Comparison of ENCODE assay signal across 8 cellular contexts in genomic region chr10:47165711-47166404, GRCh38.
DNase-seq lines count a peak whose midpoint lies in the region; ATAC-seq, FAIRE-seq and TF ChIP-seq lines count a peak whose summit lies in the region.

No MANE protein-coding gene starts in this region.

- H3K9ac ChIP-seq in IMR-90 (ENCODE audit: low read depth, low read length): peak overlapping the region; percentile 63
- H3K9ac ChIP-seq in H1 (replicated peaks in 1 of 4; ENCODE audit: extremely low read depth in 1 of 4, low read depth in 3 of 4, low read length in 3 of 4): no peak overlapping the region

- H3K9me3 Mint-ChIP-seq in activated CD8-positive, alpha-beta T cell treated with anti-CD3 and anti-CD28 coated beads for 36 hours: peaks cover 6% of the 10 kb centered on the region
- peaks cover 0 to 23% (median 6%) of the 10 kb centered on the region in 7 donors for H3K9me3 Mint-ChIP-seq in naive B cell

- H3K36me3 Mint-ChIP-seq in activated CD8-positive, alpha-beta T cell treated with anti-CD3 and anti-CD28 coated beads for 36 hours (ENCODE audit: low read depth): peaks cover 8% of the 10 kb centered on the region
- peaks cover 0 to 4% of the 10 kb centered on the region in 2 donors for H3K36me3 Mint-ChIP-seq in naive B cell

- H4K8ac ChIP-seq in IMR-90 (ENCODE audit: low read depth in 2 of 2, low read length in 2 of 2) (peak overlapping the region; percentile 45 to 96), H1 (ENCODE audit: extremely low read depth, insufficient read depth, low read length) (peak overlapping the region; percentile 82; the same call in 1 of the 2 replicates)

- H2BK15ac ChIP-seq in IMR-90 (ENCODE audit: low read depth, low read length) (peak overlapping the region; percentile 64; the same call in 2 of the 3 replicates), H1 (ENCODE audit: low read length) (no peak overlapping the region)

- WGBS in IMR-90 (ENCODE audit: extremely low coverage in 2 of 2, insufficient read length in 1 of 2), 2 experiments: 8% methylated on average over 2 of the region's 26 CpGs; no CpG with 5 or more reads in 1 of the 2 experiments
- 90% methylated on average over 24 of the region's 26 CpGs; no CpG with 5 or more reads in 1 of the 2 experiments for WGBS in H1 (ENCODE audit: extremely low coverage in 1 of 2, insufficient coverage in 1 of 2, insufficient read length in 1 of 2, insufficient replicate concordance in 2 of 2, low coverage in 1 of 2, low lambda C conversion rate in 2 of 2, missing lambda C conversion rate in 1 of 2), 2 experiments
- WGBS in thyroid gland, 2 donors: 9 to 12% methylated on average over 22 to 26 of the region's 26 CpGs

- FAIRE-seq in H1 (lab: Jason Lieb, UNC): no peak

- no peak overlapping the region for H3K4me3 ChIP-seq in IMR-90 (ENCODE audit: insufficient read depth, low read depth, low read length)
- H3K4me3 ChIP-seq in H1 (ENCODE audit: extremely low read depth in 1 of 4, insufficient read depth in 2 of 4, low read depth in 3 of 4, low read length in 4 of 4): no peak overlapping the region
- H3K4me3 ChIP-seq in thyroid gland (replicated peaks in 1 of 3): peak overlapping the region in 1 of 3 donors; percentile 25
- H3K4me3 ChIP-seq in HAP-1: no peak overlapping the region

- H3K9me3 ChIP-seq in IMR-90 (ENCODE audit: control insufficient read depth, insufficient read depth, low read length): no peaks in the 10 kb centered on the region
- H3K9me3 ChIP-seq in H1 (ENCODE audit: insufficient read depth in 2 of 2, low read depth in 1 of 2, low read length in 1 of 2): peaks cover 5 to 11% of the 10 kb centered on the region in 2 experiments; a peak in 2 of 4 replicates
- no peaks in the 10 kb centered on the region for H3K9me3 ChIP-seq in thyroid gland
- no peaks in the 10 kb centered on the region for H3K9me3 ChIP-seq in HAP-1

- BruUV-seq in IMR-90 (replicated peaks; lab: Mats Ljungman, UMichigan): no TSS peak

- CTCF ChIA-PET in IMR-90 (lab: Yijun Ruan, JAX) (interaction anchor here (1.1 kb wide), 2 partner anchors 29 to 118 kb away, joined by 3 to 6 read pairs; no protein-coding TSS in a partner anchor), H1 (lab: Charles Lee; ENCODE audit: partially characterized antibody) (interaction anchor here (1.0 to 1.6 kb wide), 4 partner anchors 12 to 285 kb away, joined by 3 to 5 read pairs (median 4); no protein-coding TSS in a partner anchor)
- CTCF ChIA-PET in activated CD8-positive, alpha-beta T cell treated with anti-CD3 and anti-CD28 coated beads for 36 hours (lab: Charles Lee): interaction anchor here (1.1 to 3.0 kb wide), 4 partner anchors 13 to 141 kb away, joined by 3 to 15 read pairs (median 7); no protein-coding TSS in a partner anchor

- no peak overlapping the region for H2BK12ac ChIP-seq in H1 (ENCODE audit: low read depth, low read length)

- H3K27ac Mint-ChIP-seq in activated CD8-positive, alpha-beta T cell treated with anti-CD3 and anti-CD28 coated beads for 36 hours: peak overlapping the region; percentile 89
- peak overlapping the region; percentile 27 to 97 (median 89) for H3K27ac Mint-ChIP-seq in naive B cell

- H3K36me3 ChIP-seq in IMR-90 (ENCODE audit: control insufficient read depth, insufficient read depth, low read length): no peaks in the 10 kb centered on the region
- H3K36me3 ChIP-seq in H1 (ENCODE audit: control insufficient read depth in 2 of 4, insufficient read depth in 4 of 4, low read length in 3 of 4): no peaks in the 10 kb centered on the region
- no peaks in the 10 kb centered on the region for H3K36me3 ChIP-seq in thyroid gland
- H3K36me3 ChIP-seq in HAP-1 (replicated peaks): no peaks in the 10 kb centered on the region

- no peak for TF ChIP-seq EP300 in H1 (IDR thresholded peaks at IDR 0.05; ENCODE audit: borderline replicate concordance in 1 of 2, low read depth in 2 of 2, low read length in 2 of 2)

- H3K27ac ChIP-seq in IMR-90 (ENCODE audit: insufficient read depth, low read length) (peak overlapping the region; percentile 97), H1 (ENCODE audit: low read depth, low read length) (no peak overlapping the region), thyroid gland (peak overlapping the region in 2 of 3 donors; percentile 18 to 49)

- peak overlapping the region; percentile 69 for H3K4me3 Mint-ChIP-seq in activated CD8-positive, alpha-beta T cell treated with anti-CD3 and anti-CD28 coated beads for 36 hours
- peak overlapping the region; percentile 82 to 94 (median 90) for H3K4me3 Mint-ChIP-seq in naive B cell

- peak; percentile 73 for ATAC-seq in IMR-90 (ENCODE audit: low read depth)
- ATAC-seq in activated CD8-positive, alpha-beta T cell treated with anti-CD3 and anti-CD28 coated beads for 36 hours: peak; percentile 78
- peak; percentile 81 to 86 for ATAC-seq in naive B cell (ENCODE audit: low read depth in 2 of 2)
- ATAC-seq in GM18907 (IDR thresholded peaks at IDR 0.05; ENCODE audit: unreplicated experiment): no peak
- no peak for ATAC-seq in GM21526 (IDR thresholded peaks at IDR 0.05; ENCODE audit: low FRiP score, unreplicated experiment)

- H3K4ac ChIP-seq in IMR-90 (ENCODE audit: low read depth, low read length): peak overlapping the region; percentile 91
- no peak overlapping the region for H3K4ac ChIP-seq in H1 (replicated peaks; ENCODE audit: insufficient read length, low read depth, low read length)

- peak; percentile 19; the same call in 1 of the 2 replicates for TF ChIP-seq RAD21 in IMR-90 (IDR thresholded peaks at IDR 0.05; ENCODE audit: low read length)
- no peak for TF ChIP-seq RAD21 in H1 (IDR thresholded peaks at IDR 0.05 in 1 of 2, conservative IDR thresholded peaks at IDR 0.05 in 1 of 2; ENCODE audit: low read depth in 2 of 2, low read length in 2 of 2)

- H4K5ac ChIP-seq in IMR-90 (ENCODE audit: low read depth, low read length) (peak overlapping the region; percentile 76), H1 (ENCODE audit: insufficient read length, low read depth, low read length) (no peak overlapping the region)

- intact Hi-C loops in IMR-90 (cut with micrococcal nuclease) (loop anchor here (2.0 kb wide), 1 partner anchor 29 kb away; no protein-coding TSS in a partner anchor), thyroid gland (cut with DNase I) (no loop called here)
- intact Hi-C loops in activated CD8-positive, alpha-beta T cell treated with anti-CD3 and anti-CD28 coated beads for 36 hours (cut with micrococcal nuclease): no loop called here

- dilution Hi-C loops in IMR-90 (cut with HindIII; ENCODE audit: low sequenced_read_pairs, unreplicated experiment): no loop called here

- peak; percentile 80 for DNase-seq in IMR-90
- DNase-seq in activated CD8-positive, alpha-beta T cell treated with anti-CD3 and anti-CD28 coated beads for 36 hours: peak; percentile 59
- no peak for DNase-seq in H1 (ENCODE audit: low read depth in 1 of 2, low spot score in 2 of 2)
- DNase-seq in naive B cell: peak; percentile 26
- peak; percentile 47 to 56 for DNase-seq in thyroid gland
- DNase-seq in HAP-1 (ENCODE audit: low spot score in 2 of 2): no peak

- peak overlapping the region; percentile 89 for H2AFZ ChIP-seq in IMR-90 (replicated peaks; ENCODE audit: low read length, poor library complexity)
- H2AFZ ChIP-seq in H1 (ENCODE audit: low read length): no peak overlapping the region

- H4K20me1 ChIP-seq in IMR-90 (ENCODE audit: insufficient read depth, low read length): no peaks in the 10 kb centered on the region
- H4K20me1 ChIP-seq in H1 (replicated peaks in 1 of 2; ENCODE audit: control insufficient read depth in 1 of 2, insufficient read depth in 2 of 2, low read length in 2 of 2): no peaks in the 10 kb centered on the region

- H2BK120ac ChIP-seq in IMR-90 (ENCODE audit: low read depth, low read length) (peak overlapping the region; percentile 95), H1 (replicated peaks; ENCODE audit: low read depth, low read length) (no peak overlapping the region)

- H3K23me2 ChIP-seq in H1 (ENCODE audit: low read depth, low read length): no peaks in the 10 kb centered on the region

- H2BK5ac ChIP-seq in IMR-90 (ENCODE audit: low read depth, low read length, poor library complexity, severe bottlenecking): peak overlapping the region; percentile 92
- no peak overlapping the region for H2BK5ac ChIP-seq in H1 (ENCODE audit: low read depth, low read length)

- peaks cover 0 to 10% of the 10 kb centered on the region in 2 experiments; a peak in 2 of 4 replicates for H3K79me1 ChIP-seq in IMR-90 (ENCODE audit: low read depth in 1 of 2, low read length in 2 of 2)
- no peaks in the 10 kb centered on the region for H3K79me1 ChIP-seq in H1 (ENCODE audit: low read depth, low read length)

- peak overlapping the region; percentile 97 for H3K14ac ChIP-seq in IMR-90 (replicated peaks; ENCODE audit: low read depth, low read length)
- H3K14ac ChIP-seq in H1 (ENCODE audit: insufficient read length): no peak overlapping the region

- H3K27me3 ChIP-seq in IMR-90 (ENCODE audit: control insufficient read depth, insufficient read depth, low read length) (no peaks in the 10 kb centered on the region), H1 (replicated peaks in 1 of 4; ENCODE audit: control insufficient read depth in 3 of 4, extremely low read depth in 1 of 4, insufficient read depth in 3 of 4, low read length in 3 of 4) (no peaks in the 10 kb centered on the region), thyroid gland (no peaks in the 10 kb centered on the region), HAP-1 (ENCODE audit: low read depth) (no peaks in the 10 kb centered on the region)

- H2BK20ac ChIP-seq in IMR-90 (ENCODE audit: low read depth, low read length) (peak overlapping the region; percentile 83), H1 (ENCODE audit: low read length) (no peak overlapping the region)

- peak overlapping the region; percentile 30 for H3K4me2 ChIP-seq in IMR-90 (ENCODE audit: low read depth, low read length)
- H3K4me2 ChIP-seq in H1 (ENCODE audit: insufficient read depth in 1 of 2, low read depth in 2 of 2, low read length in 2 of 2): no peak overlapping the region

- peaks cover 30% of the 10 kb centered on the region for H3K4me1 ChIP-seq in IMR-90 (ENCODE audit: control insufficient read depth, insufficient read depth, low read length)
- H3K4me1 ChIP-seq in H1 (replicated peaks in 1 of 4; ENCODE audit: control insufficient read depth in 3 of 4, insufficient read depth in 4 of 4, low read length in 3 of 4): no peaks in the 10 kb centered on the region; a peak in 1 of 7 replicates
- peaks cover 12 to 19% of the 10 kb centered on the region in 2 donors for H3K4me1 ChIP-seq in thyroid gland
- no peaks in the 10 kb centered on the region for H3K4me1 ChIP-seq in HAP-1

- H4K91ac ChIP-seq in IMR-90 (ENCODE audit: insufficient read depth, low read depth, low read length) (peak overlapping the region; percentile 91), H1 (replicated peaks; ENCODE audit: insufficient read length, low read length) (no peak overlapping the region)

- POLR2A ChIA-PET in IMR-90 (lab: Charles Lee; ENCODE audit: unreplicated experiment) (no interaction called here), H1 (lab: Charles Lee; ENCODE audit: partially characterized antibody) (no interaction called here)
- POLR2A ChIA-PET in activated CD8-positive, alpha-beta T cell treated with anti-CD3 and anti-CD28 coated beads for 36 hours (lab: Charles Lee): interaction anchor here (1.3 to 1.7 kb wide), 3 partner anchors 10 to 107 kb away, joined by 3 to 4 read pairs (median 3); no protein-coding TSS in a partner anchor

- H3K18ac ChIP-seq in IMR-90 (ENCODE audit: low read depth, low read length) (peak overlapping the region; percentile 86), H1 (ENCODE audit: extremely low read depth, low read length) (no peak overlapping the region)

- peaks cover 18% of the 10 kb centered on the region for H3K9me1 ChIP-seq in IMR-90 (ENCODE audit: insufficient read depth, low read length)

- H3K27me3 Mint-ChIP-seq in activated CD8-positive, alpha-beta T cell treated with anti-CD3 and anti-CD28 coated beads for 36 hours: no peaks in the 10 kb centered on the region
- peaks cover 13 to 15% (median 14%) of the 10 kb centered on the region in 3 donors for H3K27me3 Mint-ChIP-seq in naive B cell

- H2AK5ac ChIP-seq in IMR-90 (ENCODE audit: low read depth, low read length) (peak overlapping the region; percentile 80), H1 (ENCODE audit: low read depth, low read length) (no peak overlapping the region)

- H3K4me1 Mint-ChIP-seq in activated CD8-positive, alpha-beta T cell treated with anti-CD3 and anti-CD28 coated beads for 36 hours (ENCODE audit: low read depth): peaks cover 34% of the 10 kb centered on the region
- peaks cover 16 to 23% (median 16%) of the 10 kb centered on the region in 3 donors for H3K4me1 Mint-ChIP-seq in naive B cell

- H3K56ac ChIP-seq in IMR-90 (ENCODE audit: extremely low read depth, insufficient read depth, low read length): peak overlapping the region; percentile 58
- no peak overlapping the region for H3K56ac ChIP-seq in H1 (replicated peaks; ENCODE audit: insufficient read length, low read depth, low read length)

- peak overlapping the region; percentile 30 for H2AK9ac ChIP-seq in IMR-90 (replicated peaks; ENCODE audit: low read depth, low read length, poor library complexity)

- no peaks in the 10 kb centered on the region for H3K79me2 ChIP-seq in H1 (ENCODE audit: control insufficient read depth in 1 of 2, insufficient read depth in 2 of 2, low read length in 2 of 2)

- TF ChIP-seq CTCF in IMR-90 (conservative IDR thresholded peaks at IDR 0.05; ENCODE audit: low read depth, low read length) (no peak), H1 (IDR thresholded peaks at IDR 0.05; ENCODE audit: control extremely low read depth in 1 of 3, insufficient read depth in 1 of 3, low read depth in 1 of 3, low read length in 3 of 3) (no peak), thyroid gland (IDR thresholded peaks at IDR 0.05) (no peak)
- TF ChIP-seq CTCF in activated CD8-positive, alpha-beta T cell treated with anti-CD3 and anti-CD28 coated beads for 36 hours (IDR thresholded peaks at IDR 0.05): no peak

- in situ Hi-C loops in IMR-90 (cut with MboI; ENCODE audit: low sequenced_read_pairs): no loop called here
- in situ Hi-C loops in HAP-1 (cut with MboI; ENCODE audit: low sequenced_read_pairs): no loop called here

- peak overlapping the region; percentile 72 for H3K23ac ChIP-seq in IMR-90 (ENCODE audit: low read depth, low read length)
- no peak overlapping the region for H3K23ac ChIP-seq in H1 (ENCODE audit: insufficient read length)

- 0 out of 2 replicates have a peak, but pooled peaks have one; percentile 33 for TF ChIP-seq POLR2A in IMR-90 (IDR thresholded peaks at IDR 0.05; ENCODE audit: low read depth, low read length)
- TF ChIP-seq POLR2A in H1 (IDR thresholded peaks at IDR 0.05; ENCODE audit: control extremely low read depth in 1 of 2, low read depth in 2 of 2, low read length in 2 of 2): no peak
- peak in 1 of 2 donors; percentile 22 for TF ChIP-seq POLR2A in thyroid gland (IDR thresholded peaks at IDR 0.05)

Comparison
In these comparisons a context has a peak if more than half of its experiments do, and no peak if none do; other contexts are left out.
1. ATAC-seq: peak in IMR-90 (single experiment), activated CD8-positive, alpha-beta T cell treated with anti-CD3 and anti-CD28 coated beads for 36 hours (single experiment) and naive B cell (2 of 2); none in GM18907 (single experiment) and GM21526 (single experiment).
2. DNase-seq: peak in IMR-90 (single experiment), activated CD8-positive, alpha-beta T cell treated with anti-CD3 and anti-CD28 coated beads for 36 hours (single experiment), naive B cell (single experiment) and thyroid gland (2 of 2); none in H1 (0 of 2) and HAP-1 (0 of 2).